In the genomic region with DNA sequence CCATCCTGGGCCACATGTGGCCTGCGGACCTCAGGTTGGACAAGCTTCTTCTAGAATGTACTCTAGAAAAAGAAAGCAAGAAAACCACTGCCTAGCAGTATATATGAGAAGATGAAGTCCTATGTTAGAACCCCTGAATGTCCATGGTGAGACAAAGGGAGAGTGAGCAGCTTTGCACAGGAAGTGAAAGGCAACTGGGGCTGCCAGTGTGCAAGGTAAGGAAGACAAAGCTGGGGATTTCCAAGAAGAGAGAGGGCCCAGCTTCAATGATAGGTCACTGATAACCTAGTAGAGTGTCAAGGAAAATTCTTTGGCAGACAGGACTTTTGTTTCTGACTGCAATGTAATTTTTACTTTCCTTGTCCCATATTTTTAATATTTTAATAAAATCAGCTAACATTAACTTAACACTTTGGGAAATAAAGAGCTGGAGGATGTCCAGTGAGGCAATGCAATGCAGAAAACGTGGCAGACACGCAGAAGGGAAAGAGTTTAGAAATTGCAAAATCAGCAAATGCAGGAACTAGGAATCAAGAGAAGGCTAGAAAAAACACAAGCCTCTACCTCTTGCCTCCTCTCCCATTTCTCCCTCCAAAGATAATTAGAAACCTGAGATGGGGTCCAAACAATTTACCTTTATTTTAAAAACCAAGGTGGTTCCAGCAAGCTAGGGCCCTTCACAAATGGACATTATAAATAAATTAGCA, we compare ENCODE assay signal across 1 cellular context.
TF ChIP-seq lines count a peak whose summit lies in the region.

No MANE protein-coding gene starts in this region.

TF ChIP-seq in K562, 482 proteins besides CTCF, POLR2A, EP300 and RAD21:
- TF ChIP-seq ZNF184 (CRISPR knock-in tag; IDR thresholded peaks at IDR 0.05) (no peak), ZNF324 (CRISPR knock-in tag; IDR thresholded peaks at IDR 0.05) (no peak), HMGN3 (IDR thresholded peaks at IDR 0.05; ENCODE audit: borderline replicate concordance, extremely low read depth, insufficient read length, low read depth, low read length) (no peak), C11orf30 (IDR thresholded peaks at IDR 0.05; ENCODE audit: low read depth) (peak; percentile 23; the same call in 1 of the 2 replicates), MAFG (tag; conservative IDR thresholded peaks at IDR 0.05) (0 out of 2 replicates have a peak, but pooled peaks have one; percentile 11), MAFK (IDR thresholded peaks at IDR 0.05; ENCODE audit: low read length) (peak; percentile 32; the same call in 1 of the 2 replicates), ATF1 (CRISPR knock-in tag; IDR thresholded peaks at IDR 0.05) (no peak), ATF1 (tag; IDR thresholded peaks at IDR 0.05) (no peak), ZNF316 (IDR thresholded peaks at IDR 0.05) (peak; percentile 47), ZNF212 (CRISPR knock-in tag; IDR thresholded peaks at IDR 0.05) (no peak), MAFF (IDR thresholded peaks at IDR 0.05; ENCODE audit: low read length) (peak; percentile 30; the same call in 1 of the 2 replicates)
- TF ChIP-seq, protein P1, sequence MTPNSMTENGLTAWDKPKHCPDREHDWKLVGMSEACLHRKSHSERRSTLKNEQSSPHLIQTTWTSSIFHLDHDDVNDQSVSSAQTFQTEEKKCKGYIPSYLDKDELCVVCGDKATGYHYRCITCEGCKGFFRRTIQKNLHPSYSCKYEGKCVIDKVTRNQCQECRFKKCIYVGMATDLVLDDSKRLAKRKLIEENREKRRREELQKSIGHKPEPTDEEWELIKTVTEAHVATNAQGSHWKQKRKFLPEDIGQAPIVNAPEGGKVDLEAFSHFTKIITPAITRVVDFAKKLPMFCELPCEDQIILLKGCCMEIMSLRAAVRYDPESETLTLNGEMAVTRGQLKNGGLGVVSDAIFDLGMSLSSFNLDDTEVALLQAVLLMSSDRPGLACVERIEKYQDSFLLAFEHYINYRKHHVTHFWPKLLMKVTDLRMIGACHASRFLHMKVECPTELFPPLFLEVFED (CRISPR knock-in tag; conservative IDR thresholded peaks at IDR 0.05): no peak
- TF ChIP-seq, protein P2, sequence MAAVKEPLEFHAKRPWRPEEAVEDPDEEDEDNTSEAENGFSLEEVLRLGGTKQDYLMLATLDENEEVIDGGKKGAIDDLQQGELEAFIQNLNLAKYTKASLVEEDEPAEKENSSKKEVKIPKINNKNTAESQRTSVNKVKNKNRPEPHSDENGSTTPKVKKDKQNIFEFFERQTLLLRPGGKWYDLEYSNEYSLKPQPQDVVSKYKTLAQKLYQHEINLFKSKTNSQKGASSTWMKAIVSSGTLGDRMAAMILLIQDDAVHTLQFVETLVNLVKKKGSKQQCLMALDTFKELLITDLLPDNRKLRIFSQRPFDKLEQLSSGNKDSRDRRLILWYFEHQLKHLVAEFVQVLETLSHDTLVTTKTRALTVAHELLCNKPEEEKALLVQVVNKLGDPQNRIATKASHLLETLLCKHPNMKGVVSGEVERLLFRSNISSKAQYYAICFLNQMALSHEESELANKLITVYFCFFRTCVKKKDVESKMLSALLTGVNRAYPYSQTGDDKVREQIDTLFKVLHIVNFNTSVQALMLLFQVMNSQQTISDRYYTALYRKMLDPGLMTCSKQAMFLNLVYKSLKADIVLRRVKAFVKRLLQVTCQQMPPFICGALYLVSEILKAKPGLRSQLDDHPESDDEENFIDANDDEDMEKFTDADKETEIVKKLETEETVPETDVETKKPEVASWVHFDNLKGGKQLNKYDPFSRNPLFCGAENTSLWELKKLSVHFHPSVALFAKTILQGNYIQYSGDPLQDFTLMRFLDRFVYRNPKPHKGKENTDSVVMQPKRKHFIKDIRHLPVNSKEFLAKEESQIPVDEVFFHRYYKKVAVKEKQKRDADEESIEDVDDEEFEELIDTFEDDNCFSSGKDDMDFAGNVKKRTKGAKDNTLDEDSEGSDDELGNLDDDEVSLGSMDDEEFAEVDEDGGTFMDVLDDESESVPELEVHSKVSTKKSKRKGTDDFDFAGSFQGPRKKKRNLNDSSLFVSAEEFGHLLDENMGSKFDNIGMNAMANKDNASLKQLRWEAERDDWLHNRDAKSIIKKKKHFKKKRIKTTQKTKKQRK (IDR thresholded peaks at IDR 0.05; ENCODE audit: borderline replicate concordance, low read depth, low read length): no peak
